Comparison of ENCODE assay signal across 1 cellular context in genomic region chr18:47800192-47800591, GRCh38.
TF ChIP-seq lines count a peak whose summit lies in the region.

No MANE protein-coding gene starts in this region.

TF ChIP-seq in SK-N-SH, 30 proteins besides CTCF, POLR2A, EP300 and RAD21 (continued from another document):
- TF ChIP-seq, protein P1, sequence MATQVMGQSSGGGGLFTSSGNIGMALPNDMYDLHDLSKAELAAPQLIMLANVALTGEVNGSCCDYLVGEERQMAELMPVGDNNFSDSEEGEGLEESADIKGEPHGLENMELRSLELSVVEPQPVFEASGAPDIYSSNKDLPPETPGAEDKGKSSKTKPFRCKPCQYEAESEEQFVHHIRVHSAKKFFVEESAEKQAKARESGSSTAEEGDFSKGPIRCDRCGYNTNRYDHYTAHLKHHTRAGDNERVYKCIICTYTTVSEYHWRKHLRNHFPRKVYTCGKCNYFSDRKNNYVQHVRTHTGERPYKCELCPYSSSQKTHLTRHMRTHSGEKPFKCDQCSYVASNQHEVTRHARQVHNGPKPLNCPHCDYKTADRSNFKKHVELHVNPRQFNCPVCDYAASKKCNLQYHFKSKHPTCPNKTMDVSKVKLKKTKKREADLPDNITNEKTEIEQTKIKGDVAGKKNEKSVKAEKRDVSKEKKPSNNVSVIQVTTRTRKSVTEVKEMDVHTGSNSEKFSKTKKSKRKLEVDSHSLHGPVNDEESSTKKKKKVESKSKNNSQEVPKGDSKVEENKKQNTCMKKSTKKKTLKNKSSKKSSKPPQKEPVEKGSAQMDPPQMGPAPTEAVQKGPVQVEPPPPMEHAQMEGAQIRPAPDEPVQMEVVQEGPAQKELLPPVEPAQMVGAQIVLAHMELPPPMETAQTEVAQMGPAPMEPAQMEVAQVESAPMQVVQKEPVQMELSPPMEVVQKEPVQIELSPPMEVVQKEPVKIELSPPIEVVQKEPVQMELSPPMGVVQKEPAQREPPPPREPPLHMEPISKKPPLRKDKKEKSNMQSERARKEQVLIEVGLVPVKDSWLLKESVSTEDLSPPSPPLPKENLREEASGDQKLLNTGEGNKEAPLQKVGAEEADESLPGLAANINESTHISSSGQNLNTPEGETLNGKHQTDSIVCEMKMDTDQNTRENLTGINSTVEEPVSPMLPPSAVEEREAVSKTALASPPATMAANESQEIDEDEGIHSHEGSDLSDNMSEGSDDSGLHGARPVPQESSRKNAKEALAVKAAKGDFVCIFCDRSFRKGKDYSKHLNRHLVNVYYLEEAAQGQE (IDR thresholded peaks at IDR 0.05; ENCODE audit: low read depth, low read length) = no peak
- no peak for TF ChIP-seq ELF1 (IDR thresholded peaks at IDR 0.05)
- TF ChIP-seq NRF1 (IDR thresholded peaks at IDR 0.05; ENCODE audit: low read depth, low read length) = no peak
- TF ChIP-seq SMC3 (IDR thresholded peaks at IDR 0.05; ENCODE audit: low read depth, low read length) = no peak
- no peak for TF ChIP-seq IRF3 (IDR thresholded peaks at IDR 0.05; ENCODE audit: low read depth, low read length)
- TF ChIP-seq FOXM1 (IDR thresholded peaks at IDR 0.05; ENCODE audit: low read depth) = no peak
- no peak for TF ChIP-seq YY1 (IDR thresholded peaks at IDR 0.05; ENCODE audit: low read depth)
- TF ChIP-seq, protein P2, sequence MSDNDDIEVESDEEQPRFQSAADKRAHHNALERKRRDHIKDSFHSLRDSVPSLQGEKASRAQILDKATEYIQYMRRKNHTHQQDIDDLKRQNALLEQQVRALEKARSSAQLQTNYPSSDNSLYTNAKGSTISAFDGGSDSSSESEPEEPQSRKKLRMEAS (IDR thresholded peaks at IDR 0.05; ENCODE audit: low read depth) = no peak
- TF ChIP-seq POLR2AphosphoS5 (IDR thresholded peaks at IDR 0.05; ENCODE audit: low read depth, low read length) = no peak
TF ChIP-seq in SK-N-SH: peak in this region for 0.
